Comparison of ENCODE assay signal across 10 cellular contexts in the genomic region with DNA sequence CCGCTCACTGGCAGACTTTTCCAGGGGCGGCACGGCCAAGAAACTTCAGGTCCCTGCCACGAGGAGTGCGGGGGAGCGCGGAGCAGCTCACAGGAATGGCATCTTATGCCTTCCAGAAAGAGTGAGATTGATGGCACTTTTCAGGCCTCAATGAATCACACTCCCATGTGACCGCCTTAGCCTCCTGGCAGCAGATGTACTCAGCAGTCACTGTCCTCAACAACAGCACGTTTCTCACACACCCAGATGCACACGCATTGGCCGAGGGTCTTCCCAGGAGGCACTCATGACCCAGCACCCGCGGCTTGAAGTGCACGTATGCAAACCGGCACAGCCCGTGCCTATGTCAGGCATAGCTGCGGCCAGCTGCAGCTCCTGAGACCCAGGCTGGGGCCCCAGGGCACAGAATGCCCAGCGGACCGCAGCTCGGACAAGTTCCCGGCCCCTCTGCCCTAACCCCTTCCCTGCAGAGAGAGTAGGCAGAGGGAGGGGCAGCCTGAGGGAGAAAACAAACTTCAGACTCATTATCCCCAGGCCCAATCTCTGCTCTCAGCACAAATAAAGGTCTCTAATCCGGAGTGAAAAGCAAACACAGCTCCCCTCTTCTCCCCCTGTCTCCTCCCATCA. TPM values are rescaled to one million over a fixed set of nuclear protein-coding genes. Genes with fewer than 3 reads are reported as not detected.
A peak's percentile ranks its signal among the peaks of the same experiment; 100 is the strongest.
DNase-seq lines count a peak whose midpoint lies in the region; ATAC-seq and TF ChIP-seq lines count a peak whose summit lies in the region.
"Had no signal": no experiment of that assay in that cellular context is flagged by ENCODE, and none has a peak within 500 bp of the region (broad histone marks: within the 10 kb centered on the region; RNA-seq: fewer than 3 reads in every experiment).

No MANE protein-coding gene starts in this region.

- no peak for TF ChIP-seq CTCF in choroid plexus epithelial cell (conservative IDR thresholded peaks at IDR 0.05; ENCODE audit: low read depth, low read length)
- TF ChIP-seq CTCF in nephron (IDR thresholded peaks at IDR 0.05; ENCODE audit: unreplicated experiment in 3 of 3) = peak in 1 of 3 experiments; percentile 21
- TF ChIP-seq CTCF in GM13977 (IDR thresholded peaks at IDR 0.05; ENCODE audit: extremely low read depth, insufficient read depth, missing control alignments) = no peak

- in situ Hi-C loops in GM13977 (cut with MboI; ENCODE audit: low pct_unique_long_range_greater_than_20kb, low sequenced_read_pairs, unreplicated experiment) = no loop called here

- H3K4me3 Mint-ChIP-seq in nephron = peak overlapping the region; percentile 16 to 34 (median 22)

- no peaks in the 10 kb centered on the region for H3K9me3 Mint-ChIP-seq in nephron

- no peaks in the 10 kb centered on the region for H3K36me3 Mint-ChIP-seq in nephron (ENCODE audit: low read depth)

- peak; percentile 38 for DNase-seq in Ammon's horn (ENCODE audit: low spot score)
- DNase-seq in LHCN-M2 (ENCODE audit: low read depth) = peak; percentile 97
- peak; percentile 16 for DNase-seq in choroid plexus epithelial cell (ENCODE audit: low read depth)
- DNase-seq in GM13977 (ENCODE audit: low spot score) = no peak
- DNase-seq in NCI-H1436 (lab: John Stamatoyannopoulos, UW) = no peak
- DNase-seq: activated naive CD4-positive, alpha-beta T cell; Kasumi-1 had no signal

- H3K4me1 Mint-ChIP-seq in nephron = peaks cover 73% of the 10 kb centered on the region

- ATAC-seq in GM19395 (IDR thresholded peaks at IDR 0.05; ENCODE audit: unreplicated experiment) = no peak
- no peak for ATAC-seq in HG02678 (IDR thresholded peaks at IDR 0.05; ENCODE audit: unreplicated experiment)

- H3K4me3 ChIP-seq in choroid plexus epithelial cell (ENCODE audit: low read depth, low read length) = no peak overlapping the region

- peaks cover 3% of the 10 kb centered on the region for H3K27me3 Mint-ChIP-seq in nephron (ENCODE audit: low read depth)

- H3K27ac Mint-ChIP-seq in nephron = peak overlapping the region; percentile 91 to 99 (median 94)

RNA-seq across cellular contexts. Expression of a gene that starts 48.3 kb away (rescaled TPM):
- 22.4 and 33.3 TPM in 2 replicates for total RNA-seq in LHCN-M2 (2014; rRNA removed)
- 15.9 TPM for polyA plus RNA-seq in LHCN-M2 (2012)

RNA-seq across cellular contexts. Expression of a gene that starts 48.4 kb away (rescaled TPM):
- 26.2 and 35.2 TPM in 2 replicates for total RNA-seq in LHCN-M2 (2014; rRNA removed)
- 17.2 TPM for polyA plus RNA-seq in LHCN-M2 (2012)

Comparison
In these comparisons a context has a peak if more than half of its experiments do, and no peak if none do; other contexts are left out.
1. DNase-seq: peak in Ammon's horn (single experiment), LHCN-M2 (single experiment) and choroid plexus epithelial cell (single experiment); none in GM13977 (single experiment) and NCI-H1436 (single experiment).